In genomic region chr21:34635307-34635706, GRCh38 we compare ENCODE assay signal across 1 cellular context.
TF ChIP-seq lines count a peak whose summit lies in the region.

No MANE protein-coding gene starts in this region.

TF ChIP-seq in HepG2, 621 proteins besides CTCF, POLR2A, EP300 and RAD21 (continued from another document):
- TF ChIP-seq CEBPZ (IDR thresholded peaks at IDR 0.05; ENCODE audit: low read length) (no peak), REST (IDR thresholded peaks at IDR 0.05; ENCODE audit: borderline replicate concordance in 1 of 2, low read depth in 1 of 2, low read length in 2 of 2) (no peak), ZIK1 (CRISPR knock-in tag; IDR thresholded peaks at IDR 0.05; ENCODE audit: borderline replicate concordance, low read depth) (no peak), RBAK (CRISPR knock-in tag; IDR thresholded peaks at IDR 0.05) (no peak), PBX2 (CRISPR knock-in tag; IDR thresholded peaks at IDR 0.05) (no peak), ZNF713 (CRISPR knock-in tag; IDR thresholded peaks at IDR 0.05) (no peak), HOXA7 (CRISPR knock-in tag; IDR thresholded peaks at IDR 0.05) (no peak), ZNF496 (CRISPR knock-in tag; IDR thresholded peaks at IDR 0.05; ENCODE audit: insufficient replicate concordance) (no peak), DR1 (CRISPR knock-in tag; IDR thresholded peaks at IDR 0.05) (no peak), FOXP4 (CRISPR knock-in tag; IDR thresholded peaks at IDR 0.05) (no peak), CHCHD3 (CRISPR knock-in tag; IDR thresholded peaks at IDR 0.05) (no peak)
